Comparison of ENCODE assay signal across 8 cellular contexts in genomic region chr10:73997806-73998622, GRCh38. TPM values are rescaled to one million over a fixed set of nuclear protein-coding genes. Genes with fewer than 3 reads are reported as not detected.
A peak's percentile ranks its signal among the peaks of the same experiment; 100 is the strongest.
DNase-seq lines count a peak whose midpoint lies in the region; ATAC-seq and TF ChIP-seq lines count a peak whose summit lies in the region.

TSS of gene VCL (plus strand) at chr10:73998116. CDS start at chr10:73998208, 92 bp downstream.

- ATAC-seq in GM18870 (IDR thresholded peaks at IDR 0.05; ENCODE audit: unreplicated experiment) (peak; percentile 87), HG03135 (IDR thresholded peaks at IDR 0.05; ENCODE audit: unreplicated experiment) (peak; percentile 94)

- TF ChIP-seq CTCF in VCaP (conservative IDR thresholded peaks at IDR 0.05) (no peak), breast epithelium (IDR thresholded peaks at IDR 0.05) (peak in 1 of 3 donors; percentile 10)

- peak; percentile 96 for TF ChIP-seq POLR2A in breast epithelium (IDR thresholded peaks at IDR 0.05)

- H3K9me3 ChIP-seq in breast epithelium, result no peaks in the 10 kb centered on the region
- H3K9me3 ChIP-seq in iPS-18c (ENCODE audit: control insufficient read depth, insufficient read depth, low read length), result no peaks in the 10 kb centered on the region

- peak within 1 kb of the TSS; percentile 96 for H3K4me3 ChIP-seq in ACC112 (ENCODE audit: low read depth, low read length)
- peak within 1 kb of the TSS; percentile 85 to 90 (median 89) for H3K4me3 ChIP-seq in breast epithelium
- H3K4me3 ChIP-seq in iPS-18c (ENCODE audit: insufficient read depth, low read depth, low read length), result peak within 1 kb of the TSS; percentile 100
- H3K4me3 ChIP-seq in skin epidermis, result peak within 1 kb of the TSS; percentile 82 to 99 (median 88)

- peaks cover 50% of the 10 kb centered on the region for H3K79me2 ChIP-seq in ACC112 (ENCODE audit: control insufficient read depth, insufficient read depth, low read length, unreplicated experiment)

- H2AFZ ChIP-seq in ACC112 (ENCODE audit: low read length, unreplicated experiment), result peak within 1 kb of the TSS; percentile 65

- H3K4me1 ChIP-seq in ACC112 (ENCODE audit: control insufficient read depth, insufficient read depth, low read length, unreplicated experiment), result peaks cover 34% of the 10 kb centered on the region
- H3K4me1 ChIP-seq in breast epithelium, result peaks cover 0 to 4% of the 10 kb centered on the region in 2 donors

- intact Hi-C loops in breast epithelium (cut with DNase I; ENCODE audit: low total_unique reads), result no loop called here

- H3K36me3 ChIP-seq in ACC112 (ENCODE audit: insufficient read depth, low read length) (no peaks in the 10 kb centered on the region), breast epithelium (no peaks in the 10 kb centered on the region)

- DNase-seq in NCI-H2196 treated with DMSO at 0.1 percent for 48 hours (lab: John Stamatoyannopoulos, UW; ENCODE audit: unreplicated experiment) (peak; percentile 98), breast epithelium (ENCODE audit: low spot score in 2 of 2) (peak; percentile 99)

- H3K27ac ChIP-seq in ACC112 (ENCODE audit: low read depth, low read length) (peak within 1 kb of the TSS; percentile 91), VCaP (peak within 1 kb of the TSS; percentile 84), breast epithelium (peak within 1 kb of the TSS; percentile 95 to 97), skin epidermis (peak within 1 kb of the TSS; percentile 71 to 96 (median 88))

- H3K27me3 ChIP-seq in ACC112 (ENCODE audit: insufficient read depth, low read length) (no peaks in the 10 kb centered on the region), breast epithelium (no peaks in the 10 kb centered on the region)

RNA-seq across cellular contexts. Expression of gene VCL, which starts in this region (rescaled TPM):
- 10 to 100 TPM; 73.1 to 95.0 (median 77.6) TPM for total RNA-seq in breast epithelium

Comparison
In these comparisons a context has a peak if more than half of its experiments do, and no peak if none do; other contexts are left out.
1. Peak in every context shown above with its lines: DNase-seq, ATAC-seq, H3K4me3 ChIP-seq and H3K27ac ChIP-seq.